ENCODE assay signal across 1 cellular context in genomic region chr17:781920-782731, GRCh38.
TF ChIP-seq lines count a peak whose summit lies in the region.

A gene with protein sequence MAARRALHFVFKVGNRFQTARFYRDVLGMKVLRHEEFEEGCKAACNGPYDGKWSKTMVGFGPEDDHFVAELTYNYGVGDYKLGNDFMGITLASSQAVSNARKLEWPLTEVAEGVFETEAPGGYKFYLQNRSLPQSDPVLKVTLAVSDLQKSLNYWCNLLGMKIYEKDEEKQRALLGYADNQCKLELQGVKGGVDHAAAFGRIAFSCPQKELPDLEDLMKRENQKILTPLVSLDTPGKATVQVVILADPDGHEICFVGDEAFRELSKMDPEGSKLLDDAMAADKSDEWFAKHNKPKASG (minus strand): TSS chr17:782280. CDS start chr17:782255, 25 bp downstream.
A gene with protein sequence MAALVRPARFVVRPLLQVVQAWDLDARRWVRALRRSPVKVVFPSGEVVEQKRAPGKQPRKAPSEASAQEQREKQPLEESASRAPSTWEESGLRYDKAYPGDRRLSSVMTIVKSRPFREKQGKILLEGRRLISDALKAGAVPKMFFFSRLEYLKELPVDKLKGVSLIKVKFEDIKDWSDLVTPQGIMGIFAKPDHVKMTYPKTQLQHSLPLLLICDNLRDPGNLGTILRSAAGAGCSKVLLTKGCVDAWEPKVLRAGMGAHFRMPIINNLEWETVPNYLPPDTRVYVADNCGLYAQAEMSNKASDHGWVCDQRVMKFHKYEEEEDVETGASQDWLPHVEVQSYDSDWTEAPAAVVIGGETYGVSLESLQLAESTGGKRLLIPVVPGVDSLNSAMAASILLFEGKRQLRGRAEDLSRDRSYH (plus strand): TSS chr17:782353. CDS start chr17:782379, 26 bp downstream.

TF ChIP-seq in K562, 482 proteins besides CTCF, POLR2A, EP300 and RAD21 (continued from another document and continues in another):
- TF ChIP-seq, protein P1, sequence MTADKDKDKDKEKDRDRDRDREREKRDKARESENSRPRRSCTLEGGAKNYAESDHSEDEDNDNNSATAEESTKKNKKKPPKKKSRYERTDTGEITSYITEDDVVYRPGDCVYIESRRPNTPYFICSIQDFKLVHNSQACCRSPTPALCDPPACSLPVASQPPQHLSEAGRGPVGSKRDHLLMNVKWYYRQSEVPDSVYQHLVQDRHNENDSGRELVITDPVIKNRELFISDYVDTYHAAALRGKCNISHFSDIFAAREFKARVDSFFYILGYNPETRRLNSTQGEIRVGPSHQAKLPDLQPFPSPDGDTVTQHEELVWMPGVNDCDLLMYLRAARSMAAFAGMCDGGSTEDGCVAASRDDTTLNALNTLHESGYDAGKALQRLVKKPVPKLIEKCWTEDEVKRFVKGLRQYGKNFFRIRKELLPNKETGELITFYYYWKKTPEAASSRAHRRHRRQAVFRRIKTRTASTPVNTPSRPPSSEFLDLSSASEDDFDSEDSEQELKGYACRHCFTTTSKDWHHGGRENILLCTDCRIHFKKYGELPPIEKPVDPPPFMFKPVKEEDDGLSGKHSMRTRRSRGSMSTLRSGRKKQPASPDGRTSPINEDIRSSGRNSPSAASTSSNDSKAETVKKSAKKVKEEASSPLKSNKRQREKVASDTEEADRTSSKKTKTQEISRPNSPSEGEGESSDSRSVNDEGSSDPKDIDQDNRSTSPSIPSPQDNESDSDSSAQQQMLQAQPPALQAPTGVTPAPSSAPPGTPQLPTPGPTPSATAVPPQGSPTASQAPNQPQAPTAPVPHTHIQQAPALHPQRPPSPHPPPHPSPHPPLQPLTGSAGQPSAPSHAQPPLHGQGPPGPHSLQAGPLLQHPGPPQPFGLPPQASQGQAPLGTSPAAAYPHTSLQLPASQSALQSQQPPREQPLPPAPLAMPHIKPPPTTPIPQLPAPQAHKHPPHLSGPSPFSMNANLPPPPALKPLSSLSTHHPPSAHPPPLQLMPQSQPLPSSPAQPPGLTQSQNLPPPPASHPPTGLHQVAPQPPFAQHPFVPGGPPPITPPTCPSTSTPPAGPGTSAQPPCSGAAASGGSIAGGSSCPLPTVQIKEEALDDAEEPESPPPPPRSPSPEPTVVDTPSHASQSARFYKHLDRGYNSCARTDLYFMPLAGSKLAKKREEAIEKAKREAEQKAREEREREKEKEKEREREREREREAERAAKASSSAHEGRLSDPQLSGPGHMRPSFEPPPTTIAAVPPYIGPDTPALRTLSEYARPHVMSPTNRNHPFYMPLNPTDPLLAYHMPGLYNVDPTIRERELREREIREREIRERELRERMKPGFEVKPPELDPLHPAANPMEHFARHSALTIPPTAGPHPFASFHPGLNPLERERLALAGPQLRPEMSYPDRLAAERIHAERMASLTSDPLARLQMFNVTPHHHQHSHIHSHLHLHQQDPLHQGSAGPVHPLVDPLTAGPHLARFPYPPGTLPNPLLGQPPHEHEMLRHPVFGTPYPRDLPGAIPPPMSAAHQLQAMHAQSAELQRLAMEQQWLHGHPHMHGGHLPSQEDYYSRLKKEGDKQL (CRISPR knock-in tag; IDR thresholded peaks at IDR 0.05; ENCODE audit: borderline replicate concordance): no peak
- TF ChIP-seq, protein P2, sequence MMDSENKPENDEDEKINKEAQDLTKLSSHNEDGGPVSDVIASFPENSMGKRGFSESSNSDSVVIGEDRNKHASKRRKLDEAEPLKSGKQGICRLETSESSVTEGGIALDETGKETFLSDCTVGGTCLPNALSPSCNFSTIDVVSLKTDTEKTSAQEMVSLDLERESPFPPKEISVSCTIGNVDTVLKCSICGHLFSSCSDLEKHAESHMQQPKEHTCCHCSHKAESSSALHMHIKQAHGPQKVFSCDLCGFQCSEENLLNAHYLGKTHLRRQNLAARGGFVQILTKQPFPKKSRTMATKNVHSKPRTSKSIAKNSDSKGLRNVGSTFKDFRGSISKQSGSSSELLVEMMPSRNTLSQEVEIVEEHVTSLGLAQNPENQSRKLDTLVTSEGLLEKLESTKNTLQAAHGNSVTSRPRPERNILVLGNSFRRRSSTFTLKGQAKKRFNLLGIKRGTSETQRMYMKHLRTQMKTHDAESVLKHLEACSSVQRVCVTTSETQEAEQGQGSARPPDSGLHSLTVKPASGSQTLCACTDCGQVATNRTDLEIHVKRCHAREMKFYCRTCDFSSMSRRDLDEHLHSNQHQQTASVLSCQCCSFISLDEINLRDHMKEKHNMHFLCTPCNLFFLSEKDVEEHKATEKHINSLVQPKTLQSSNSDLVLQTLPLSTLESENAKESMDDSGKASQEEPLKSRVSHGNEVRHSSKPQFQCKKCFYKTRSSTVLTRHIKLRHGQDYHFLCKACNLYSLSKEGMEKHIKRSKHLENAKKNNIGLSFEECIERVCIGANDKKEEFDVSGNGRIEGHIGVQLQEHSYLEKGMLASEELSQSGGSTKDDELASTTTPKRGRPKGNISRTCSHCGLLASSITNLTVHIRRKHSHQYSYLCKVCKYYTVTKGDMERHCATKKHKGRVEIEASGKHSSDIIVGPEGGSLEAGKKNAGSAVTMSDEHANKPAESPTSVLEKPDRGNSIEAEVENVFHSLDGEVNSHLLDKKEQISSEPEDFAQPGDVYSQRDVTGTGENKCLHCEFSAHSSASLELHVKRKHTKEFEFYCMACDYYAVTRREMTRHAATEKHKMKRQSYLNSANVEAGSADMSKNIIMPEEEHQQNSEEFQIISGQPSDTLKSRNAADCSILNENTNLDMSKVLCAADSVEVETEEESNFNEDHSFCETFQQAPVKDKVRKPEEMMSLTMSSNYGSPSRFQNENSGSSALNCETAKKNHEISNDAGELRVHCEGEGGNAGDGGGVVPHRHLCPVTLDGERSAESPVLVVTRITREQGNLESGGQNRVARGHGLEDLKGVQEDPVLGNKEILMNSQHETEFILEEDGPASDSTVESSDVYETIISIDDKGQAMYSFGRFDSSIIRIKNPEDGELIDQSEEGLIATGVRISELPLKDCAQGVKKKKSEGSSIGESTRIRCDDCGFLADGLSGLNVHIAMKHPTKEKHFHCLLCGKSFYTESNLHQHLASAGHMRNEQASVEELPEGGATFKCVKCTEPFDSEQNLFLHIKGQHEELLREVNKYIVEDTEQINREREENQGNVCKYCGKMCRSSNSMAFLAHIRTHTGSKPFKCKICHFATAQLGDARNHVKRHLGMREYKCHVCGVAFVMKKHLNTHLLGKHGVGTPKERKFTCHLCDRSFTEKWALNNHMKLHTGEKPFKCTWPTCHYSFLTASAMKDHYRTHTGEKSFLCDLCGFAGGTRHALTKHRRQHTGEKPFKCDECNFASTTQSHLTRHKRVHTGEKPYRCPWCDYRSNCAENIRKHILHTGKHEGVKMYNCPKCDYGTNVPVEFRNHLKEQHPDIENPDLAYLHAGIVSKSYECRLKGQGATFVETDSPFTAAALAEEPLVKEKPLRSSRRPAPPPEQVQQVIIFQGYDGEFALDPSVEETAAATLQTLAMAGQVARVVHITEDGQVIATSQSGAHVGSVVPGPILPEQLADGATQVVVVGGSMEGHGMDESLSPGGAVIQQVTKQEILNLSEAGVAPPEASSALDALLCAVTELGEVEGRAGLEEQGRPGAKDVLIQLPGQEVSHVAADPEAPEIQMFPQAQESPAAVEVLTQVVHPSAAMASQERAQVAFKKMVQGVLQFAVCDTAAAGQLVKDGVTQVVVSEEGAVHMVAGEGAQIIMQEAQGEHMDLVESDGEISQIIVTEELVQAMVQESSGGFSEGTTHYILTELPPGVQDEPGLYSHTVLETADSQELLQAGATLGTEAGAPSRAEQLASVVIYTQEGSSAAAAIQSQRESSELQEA (IDR thresholded peaks at IDR 0.05; ENCODE audit: low read depth): peak; percentile 47; the same call in 1 of the 2 replicates
- no peak for TF ChIP-seq NR0B1 (IDR thresholded peaks at IDR 0.05; ENCODE audit: partially characterized antibody)
- peak; percentile 57; the same call in 1 of the 2 replicates for TF ChIP-seq JUN (IDR thresholded peaks at IDR 0.05; ENCODE audit: borderline replicate concordance, low read depth, low read length)
- TF ChIP-seq JUN (CRISPR knock-in tag; IDR thresholded peaks at IDR 0.05; ENCODE audit: borderline replicate concordance): no peak
- TF ChIP-seq KLF13 (tag; IDR thresholded peaks at IDR 0.05; ENCODE audit: borderline replicate concordance, low read depth): peak; percentile 67; the same call in 1 of the 2 replicates
- no peak for TF ChIP-seq ZNF121 (CRISPR knock-in tag; conservative IDR thresholded peaks at IDR 0.05)
- TF ChIP-seq, protein P3, sequence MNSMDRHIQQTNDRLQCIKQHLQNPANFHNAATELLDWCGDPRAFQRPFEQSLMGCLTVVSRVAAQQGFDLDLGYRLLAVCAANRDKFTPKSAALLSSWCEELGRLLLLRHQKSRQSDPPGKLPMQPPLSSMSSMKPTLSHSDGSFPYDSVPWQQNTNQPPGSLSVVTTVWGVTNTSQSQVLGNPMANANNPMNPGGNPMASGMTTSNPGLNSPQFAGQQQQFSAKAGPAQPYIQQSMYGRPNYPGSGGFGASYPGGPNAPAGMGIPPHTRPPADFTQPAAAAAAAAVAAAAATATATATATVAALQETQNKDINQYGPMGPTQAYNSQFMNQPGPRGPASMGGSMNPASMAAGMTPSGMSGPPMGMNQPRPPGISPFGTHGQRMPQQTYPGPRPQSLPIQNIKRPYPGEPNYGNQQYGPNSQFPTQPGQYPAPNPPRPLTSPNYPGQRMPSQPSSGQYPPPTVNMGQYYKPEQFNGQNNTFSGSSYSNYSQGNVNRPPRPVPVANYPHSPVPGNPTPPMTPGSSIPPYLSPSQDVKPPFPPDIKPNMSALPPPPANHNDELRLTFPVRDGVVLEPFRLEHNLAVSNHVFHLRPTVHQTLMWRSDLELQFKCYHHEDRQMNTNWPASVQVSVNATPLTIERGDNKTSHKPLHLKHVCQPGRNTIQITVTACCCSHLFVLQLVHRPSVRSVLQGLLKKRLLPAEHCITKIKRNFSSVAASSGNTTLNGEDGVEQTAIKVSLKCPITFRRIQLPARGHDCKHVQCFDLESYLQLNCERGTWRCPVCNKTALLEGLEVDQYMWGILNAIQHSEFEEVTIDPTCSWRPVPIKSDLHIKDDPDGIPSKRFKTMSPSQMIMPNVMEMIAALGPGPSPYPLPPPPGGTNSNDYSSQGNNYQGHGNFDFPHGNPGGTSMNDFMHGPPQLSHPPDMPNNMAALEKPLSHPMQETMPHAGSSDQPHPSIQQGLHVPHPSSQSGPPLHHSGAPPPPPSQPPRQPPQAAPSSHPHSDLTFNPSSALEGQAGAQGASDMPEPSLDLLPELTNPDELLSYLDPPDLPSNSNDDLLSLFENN (IDR thresholded peaks at IDR 0.05; ENCODE audit: low read depth in 2 of 2, low read length in 2 of 2): no peak
- no peak for TF ChIP-seq PPARD (CRISPR knock-in tag; IDR thresholded peaks at IDR 0.05)
- peak; percentile 87 for TF ChIP-seq GMEB1 (CRISPR knock-in tag; IDR thresholded peaks at IDR 0.05)
- 0 out of 2 replicates have a peak, but pooled peaks have one; percentile 49 for TF ChIP-seq RBM14 (IDR thresholded peaks at IDR 0.05; ENCODE audit: borderline replicate concordance, insufficient read depth, low read depth, low read length)
- TF ChIP-seq FOXJ3 (CRISPR knock-in tag; IDR thresholded peaks at IDR 0.05): no peak
- peak; percentile 75 for TF ChIP-seq SUPT5H (IDR thresholded peaks at IDR 0.05)
- no peak for TF ChIP-seq RNF219 (CRISPR knock-in tag; IDR thresholded peaks at IDR 0.05)
- TF ChIP-seq, protein P4, sequence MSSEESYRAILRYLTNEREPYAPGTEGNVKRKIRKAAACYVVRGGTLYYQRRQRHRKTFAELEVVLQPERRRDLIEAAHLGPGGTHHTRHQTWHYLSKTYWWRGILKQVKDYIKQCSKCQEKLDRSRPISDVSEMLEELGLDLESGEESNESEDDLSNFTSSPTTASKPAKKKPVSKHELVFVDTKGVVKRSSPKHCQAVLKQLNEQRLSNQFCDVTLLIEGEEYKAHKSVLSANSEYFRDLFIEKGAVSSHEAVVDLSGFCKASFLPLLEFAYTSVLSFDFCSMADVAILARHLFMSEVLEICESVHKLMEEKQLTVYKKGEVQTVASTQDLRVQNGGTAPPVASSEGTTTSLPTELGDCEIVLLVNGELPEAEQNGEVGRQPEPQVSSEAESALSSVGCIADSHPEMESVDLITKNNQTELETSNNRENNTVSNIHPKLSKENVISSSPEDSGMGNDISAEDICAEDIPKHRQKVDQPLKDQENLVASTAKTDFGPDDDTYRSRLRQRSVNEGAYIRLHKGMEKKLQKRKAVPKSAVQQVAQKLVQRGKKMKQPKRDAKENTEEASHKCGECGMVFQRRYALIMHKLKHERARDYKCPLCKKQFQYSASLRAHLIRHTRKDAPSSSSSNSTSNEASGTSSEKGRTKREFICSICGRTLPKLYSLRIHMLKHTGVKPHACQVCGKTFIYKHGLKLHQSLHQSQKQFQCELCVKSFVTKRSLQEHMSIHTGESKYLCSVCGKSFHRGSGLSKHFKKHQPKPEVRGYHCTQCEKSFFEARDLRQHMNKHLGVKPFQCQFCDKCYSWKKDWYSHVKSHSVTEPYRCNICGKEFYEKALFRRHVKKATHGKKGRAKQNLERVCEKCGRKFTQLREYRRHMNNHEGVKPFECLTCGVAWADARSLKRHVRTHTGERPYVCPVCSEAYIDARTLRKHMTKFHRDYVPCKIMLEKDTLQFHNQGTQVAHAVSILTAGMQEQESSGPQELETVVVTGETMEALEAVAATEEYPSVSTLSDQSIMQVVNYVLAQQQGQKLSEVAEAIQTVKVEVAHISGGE (CRISPR knock-in tag; IDR thresholded peaks at IDR 0.05): no peak
